ENCODE assay signal across 20 cellular contexts in the genomic region with DNA sequence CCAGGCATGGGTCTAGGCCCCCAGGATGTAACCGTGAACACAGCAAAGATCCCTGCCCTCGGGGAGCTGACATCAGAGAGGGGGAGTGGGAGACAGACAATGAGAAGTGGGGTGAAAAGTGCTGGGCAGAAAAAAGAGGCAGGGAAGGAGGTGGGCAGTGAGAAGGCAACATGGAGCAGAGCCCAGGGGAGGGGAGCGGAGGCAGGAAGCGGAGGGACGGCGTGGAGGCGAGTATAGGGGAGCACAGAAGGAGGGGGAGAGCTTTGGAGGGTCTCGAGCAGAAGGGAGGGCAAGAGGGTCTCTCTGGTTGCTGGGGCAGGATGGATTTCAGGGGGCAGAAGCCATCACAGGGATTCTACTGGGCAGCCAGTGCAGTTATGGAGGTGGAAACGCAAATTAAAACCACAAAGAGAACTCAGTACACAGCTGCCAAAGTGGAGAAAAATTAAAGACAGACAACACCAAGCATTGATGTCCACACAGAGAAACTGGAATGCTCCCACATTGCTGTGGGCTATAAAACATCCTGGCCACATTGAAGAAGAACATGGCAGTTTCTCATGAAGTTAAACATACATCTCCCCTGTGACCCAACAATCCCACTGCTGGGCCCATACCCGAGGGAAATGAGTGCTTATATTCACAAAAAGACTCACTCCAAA. TPM values are rescaled to one million over a fixed set of nuclear protein-coding genes. Genes with fewer than 3 reads are reported as not detected.
"Had no signal": no experiment of that assay in that cellular context is flagged by ENCODE, and none has a peak within 500 bp of the region (broad histone marks: within the 10 kb centered on the region; RNA-seq: fewer than 3 reads in every experiment).

No MANE protein-coding gene starts in this region.

- FAIRE-seq: RCC 7860 had no signal

- H3K9me3 ChIP-seq: adrenal gland, breast epithelium had no signal

- H3K36me3 ChIP-seq: adrenal gland, breast epithelium had no signal

- H3K4me3 ChIP-seq: adrenal gland, breast epithelium had no signal

- H3K27ac ChIP-seq: adrenal gland, breast epithelium had no signal

- H3K27me3 ChIP-seq: adrenal gland, breast epithelium had no signal

- H3K4me1 ChIP-seq: adrenal gland, breast epithelium had no signal

- DNase-seq: activated CD4-positive, alpha-beta T cell treated with anti-CD3 and anti-CD28 coated beads for 4 hours; activated CD8-positive, alpha-beta memory T cell treated with anti-CD3 and anti-CD28 coated beads, Interleukin-2, amount 50 U/mL, for 48 hours; activated CD8-positive, alpha-beta T cell treated with anti-CD3 and anti-CD28 coated beads, Interleukin-2, amount 10 ng/mL, durations not matched to agents 7 days and 5 days; activated naive CD4-positive, alpha-beta T cell treated with anti-CD3 and anti-CD28 coated beads, Interleukin-2, amount 50 U/mL, for 16 hours; activated naive CD8-positive, alpha-beta T cell treated with anti-CD3 and anti-CD28 coated beads, Interleukin-2, amount 10 ng/mL, durations not matched to agents 7 days and 5 days; activated T-cell treated with anti-CD3 and anti-CD28 coated beads, Interleukin-2, amount 50 U/mL, for 1 hour; adrenal gland; anterior cingulate cortex; caudate nucleus; NCI-H1092; NCI-H2029; NCI-H345; NCI-H510A treated with DMSO at 0.1 percent for 48 hours; NCI-H69; PC-3; SHP77 treated with DMSO at 0.1 percent for 48 hours had no signal

RNA-seq across cellular contexts. Expression of gene LAMC3, which starts 21.1 kb away (rescaled TPM):
- total RNA-seq: activated CD8-positive, alpha-beta T cell treated with anti-CD3 and anti-CD28 coated beads, Interleukin-2, amount 10 ng/mL, durations not matched to agents 7 days and 5 days; LHCN-M2; MCF 10A had no signal

RNA-seq across cellular contexts. Expression of gene FIBCD1, which starts 48.8 kb away (rescaled TPM):
- total RNA-seq: activated CD8-positive, alpha-beta T cell treated with anti-CD3 and anti-CD28 coated beads, Interleukin-2, amount 10 ng/mL, durations not matched to agents 7 days and 5 days; activated naive CD8-positive, alpha-beta T cell treated with anti-CD3 and anti-CD28 coated beads, Interleukin-2, amount 10 ng/mL, durations not matched to agents 7 days and 5 days had no signal
